23 cellular contexts compared by ENCODE assay signal in the genomic region with DNA sequence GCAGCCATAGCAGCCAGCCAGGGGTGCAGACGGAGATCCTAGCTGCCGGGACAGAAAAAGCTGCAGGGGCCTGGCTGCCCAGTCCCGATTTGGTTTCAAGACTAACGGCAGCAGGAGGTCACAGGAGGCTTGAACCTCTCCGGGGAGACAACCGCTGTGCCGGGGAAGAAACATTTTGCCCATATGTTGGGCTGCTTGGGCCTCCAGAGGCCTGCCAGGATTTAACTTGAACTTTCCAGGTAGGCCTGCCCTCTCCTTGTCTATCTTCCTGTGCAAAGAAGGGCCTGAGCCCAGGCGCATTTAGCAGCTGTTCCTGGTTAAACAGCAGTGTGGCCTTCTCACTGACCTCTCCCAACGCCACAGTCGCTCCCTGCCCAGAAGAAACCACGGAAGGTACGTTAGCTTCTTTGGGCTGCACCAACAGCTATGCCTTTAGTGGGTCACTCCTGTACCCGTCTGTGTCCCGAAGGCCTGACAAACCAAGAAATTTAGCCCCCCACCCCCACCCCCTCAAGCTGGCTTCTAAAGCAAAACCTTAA. TPM values are rescaled to one million over a fixed set of nuclear protein-coding genes. Genes with fewer than 3 reads are reported as not detected.
"Had no signal": no experiment of that assay in that cellular context is flagged by ENCODE, and none has a peak within 500 bp of the region (broad histone marks: within the 10 kb centered on the region; RNA-seq: fewer than 3 reads in every experiment).

No MANE protein-coding gene starts in this region.

- H3K4me1 Mint-ChIP-seq: activated B cell treated with CpG ODN at 0.5 μM for 24 hours; activated naive CD4-positive, alpha-beta T cell treated with anti-CD3 and anti-CD28 coated beads, Interleukin-2, amount 10 ng/mL, durations not matched to agents 7 days and 5 days had no signal

- H3K4me3 ChIP-seq: MG63, Peyer's patch, SJSA1 had no signal

- DNase-seq: activated B cell treated with CpG ODN at 0.5 μM for 24 hours; activated CD8-positive, alpha-beta memory T cell treated with anti-CD3 and anti-CD28 coated beads, Interleukin-2, amount 50 U/mL, for 4 hours; activated CD8-positive, alpha-beta T cell treated with anti-CD3 and anti-CD28 coated beads for 36 hours; activated gamma-delta T cell treated with Interleukin-2 at 50 U/mL for 16 hours; activated naive CD4-positive, alpha-beta T cell treated with anti-CD3 and anti-CD28 coated beads, Interleukin-2, amount 10 ng/mL, durations not matched to agents 7 days and 5 days; activated naive CD8-positive, alpha-beta T cell treated with anti-CD3 and anti-CD28 coated beads for 36 hours; activated T-cell treated with anti-CD3 and anti-CD28 coated beads, Interleukin-2, amount 50 U/mL, for 72 hours; cerebellar nuclear complex; MG63; MV-4-11; NCI-H1105; NCI-H1436 treated with DMSO at 0.1 percent for 48 hours; NCI-H187; NCI-H2081; NCI-H524; Peyer's patch; Right ventricle myocardium superior; T-helper 17 cell; T-helper 9 cell had no signal

- ATAC-seq: activated CD8-positive, alpha-beta T cell treated with anti-CD3 and anti-CD28 coated beads for 36 hours; activated T-cell treated with anti-CD3 and anti-CD28 coated beads, Interleukin-2, amount 50 U/mL, for 72 hours; T-helper 17 cell had no signal

- H3K27ac Mint-ChIP-seq: activated B cell treated with CpG ODN at 0.5 μM for 24 hours; activated CD8-positive, alpha-beta T cell treated with anti-CD3 and anti-CD28 coated beads for 36 hours; activated naive CD4-positive, alpha-beta T cell treated with anti-CD3 and anti-CD28 coated beads, Interleukin-2, amount 10 ng/mL, durations not matched to agents 7 days and 5 days; activated naive CD8-positive, alpha-beta T cell treated with anti-CD3 and anti-CD28 coated beads for 36 hours; activated T-cell treated with anti-CD3 and anti-CD28 coated beads, Interleukin-2, amount 50 U/mL, for 72 hours; activated T-helper 2 cell treated with anti-CD3 and anti-CD28 coated beads, Interferon-gamma antibody, Interleukin-2, Interleukin-4, amounts not matched to agents 10 μg/mL and 5 μg/mL and 100 μg/mL, durations not matched to agents 14 hours and 24 hours and 36 hours; T-helper 17 cell had no signal

- H3K36me3 Mint-ChIP-seq: activated naive CD4-positive, alpha-beta T cell treated with anti-CD3 and anti-CD28 coated beads, Interleukin-2, amount 10 ng/mL, durations not matched to agents 7 days and 5 days; activated naive CD8-positive, alpha-beta T cell treated with anti-CD3 and anti-CD28 coated beads for 36 hours had no signal

- H3K4me3 Mint-ChIP-seq: activated B cell treated with CpG ODN at 0.5 μM for 24 hours; activated CD8-positive, alpha-beta T cell treated with anti-CD3 and anti-CD28 coated beads for 36 hours; activated naive CD4-positive, alpha-beta T cell treated with anti-CD3 and anti-CD28 coated beads, Interleukin-2, amount 10 ng/mL, durations not matched to agents 7 days and 5 days; activated naive CD8-positive, alpha-beta T cell treated with anti-CD3 and anti-CD28 coated beads for 36 hours; activated T-cell treated with anti-CD3 and anti-CD28 coated beads, Interleukin-2, amount 50 U/mL, for 72 hours; T-helper 17 cell had no signal

- H3K27ac ChIP-seq: Peyer's patch, RWPE1, SJSA1 had no signal

- H3K9me3 ChIP-seq: MG63, Peyer's patch, SJSA1 had no signal

- H3K9me3 Mint-ChIP-seq: activated B cell treated with CpG ODN at 0.5 μM for 24 hours; activated CD8-positive, alpha-beta T cell treated with anti-CD3 and anti-CD28 coated beads for 36 hours; activated naive CD4-positive, alpha-beta T cell treated with anti-CD3 and anti-CD28 coated beads, Interleukin-2, amount 10 ng/mL, durations not matched to agents 7 days and 5 days; activated naive CD8-positive, alpha-beta T cell treated with anti-CD3 and anti-CD28 coated beads for 36 hours; activated T-helper 2 cell treated with anti-CD3 and anti-CD28 coated beads, Interferon-gamma antibody, Interleukin-2, Interleukin-4, amounts not matched to agents 10 μg/mL and 5 μg/mL and 100 μg/mL, durations not matched to agents 14 hours and 24 hours and 36 hours had no signal

- H3K36me3 ChIP-seq: MG63, Peyer's patch, SJSA1 had no signal

- H3K4me1 ChIP-seq: SJSA1 had no signal

RNA-seq across cellular contexts. Expression of a gene that starts 17.1 kb away (rescaled TPM):
- total RNA-seq: activated B cell treated with CpG ODN at 0.5 μM for 24 hours; activated CD8-positive, alpha-beta T cell treated with anti-CD3 and anti-CD28 coated beads for 36 hours; activated naive CD8-positive, alpha-beta T cell treated with anti-CD3 and anti-CD28 coated beads for 36 hours; activated T-cell treated with anti-CD3 and anti-CD28 coated beads, Interleukin-2, amount 50 U/mL, for 72 hours; activated T-helper 2 cell treated with anti-CD3 and anti-CD28 coated beads, Interferon-gamma antibody, Interleukin-2, Interleukin-4, amounts not matched to agents 10 μg/mL and 5 μg/mL and 100 μg/mL, durations not matched to agents 14 hours and 24 hours and 36 hours; cardiac septum; Peyer's patch; Right ventricle myocardium superior; SJSA1; T-helper 17 cell had no signal
